8 cellular contexts compared by ENCODE assay signal in genomic region chr9:105593145-105593544, GRCh38.
"Had no signal": no experiment of that assay in that cellular context is flagged by ENCODE, and none has a peak within 500 bp of the region (broad histone marks: within the 10 kb centered on the region; RNA-seq: fewer than 3 reads in every experiment).

No MANE protein-coding gene starts in this region.

- H3K4me3 Mint-ChIP-seq: H9, HFFc6 had no signal

- ATAC-seq: K562 had no signal

- H3K27ac ChIP-seq: HL-60 had no signal

- H3K4me1 Mint-ChIP-seq: H9 had no signal

- H3K4me3 ChIP-seq: K562 had no signal

- FAIRE-seq: K562 had no signal

- H3K27ac Mint-ChIP-seq: H9, HFFc6 had no signal

- DNase-seq: GOT3, H9, HCEC 1CT, HFFc6, IMR-90, KG1 had no signal
